In the genomic region with DNA sequence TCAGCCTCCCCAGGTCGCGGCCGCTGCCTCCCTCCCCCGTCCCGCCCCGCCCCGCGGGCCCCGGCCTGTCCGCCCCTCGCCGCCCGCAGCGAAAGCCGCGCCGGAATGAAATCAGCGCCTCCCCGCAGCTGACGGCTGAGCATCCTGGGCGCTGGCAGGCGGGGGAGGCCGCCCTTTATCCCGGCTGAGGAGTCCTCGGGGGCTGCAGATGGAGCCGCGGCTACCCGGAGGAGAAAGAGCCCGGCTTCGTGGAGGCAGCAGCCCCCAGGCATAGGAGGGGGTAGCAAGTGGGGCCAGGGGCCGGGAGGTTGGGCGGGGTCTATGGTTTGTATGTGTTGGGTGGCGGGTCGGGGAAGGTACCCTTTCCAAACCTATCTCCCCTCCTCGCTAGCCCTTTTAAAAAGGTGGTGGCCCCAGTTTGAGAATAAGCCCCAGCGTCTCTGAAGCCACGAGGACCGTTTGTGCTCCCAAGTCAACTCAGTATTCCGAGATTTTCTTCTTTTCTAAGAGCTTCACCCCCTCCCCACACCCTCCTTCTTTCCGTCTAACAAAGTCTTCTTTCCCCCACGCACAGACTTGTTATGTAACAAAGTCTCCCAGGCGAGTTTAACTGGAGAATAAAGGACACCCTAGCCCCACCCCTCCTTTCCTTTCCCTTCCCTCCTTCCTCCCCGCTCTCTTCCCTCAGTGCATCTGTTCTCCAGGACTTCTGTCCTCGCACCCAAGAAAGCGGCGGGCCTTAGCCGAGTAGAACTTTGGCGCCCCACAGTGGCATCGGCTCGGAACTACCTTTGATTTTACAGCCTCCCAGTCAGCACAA, we compare ENCODE assay signal across 8 cellular contexts. TPM values are rescaled to one million over a fixed set of nuclear protein-coding genes. Genes with fewer than 3 reads are reported as not detected.
DNase-seq lines count a peak whose midpoint lies in the region; ATAC-seq and TF ChIP-seq lines count a peak whose summit lies in the region.

No MANE protein-coding gene starts in this region.

- H3K9me3 ChIP-seq in adrenal gland (replicated peaks in 1 of 3): no peaks in the 10 kb centered on the region

- TF ChIP-seq POLR2A in NB4 (IDR thresholded peaks at IDR 0.05; ENCODE audit: extremely low read depth, insufficient read length) (no peak), adrenal gland (IDR thresholded peaks at IDR 0.05) (no peak)

- intact Hi-C loops in adrenal gland (cut with DNase I): loop anchor here (10.0 kb wide), 2 partner anchors 269 to 1351 kb away; no protein-coding TSS in a partner anchor
- intact Hi-C loops in cardiac septum (cut with DNase I): no loop called here
- intact Hi-C loops in posterior vena cava (cut with DNase I): no loop called here

- 1 to 3% (median 2%) methylated on average over 19 to 50 of the region's 50 CpGs for WGBS in adrenal gland, 4 donors

- H3K4me3 ChIP-seq in GM12865 (ENCODE audit: low read depth, low read length): no peak overlapping the region
- no peak overlapping the region for H3K4me3 ChIP-seq in NB4 (ENCODE audit: low read depth, low read length)
- H3K4me3 ChIP-seq in adrenal gland: peak overlapping the region in 1 of 4 donors; percentile 36

- H3K36me3 ChIP-seq in adrenal gland (replicated peaks in 1 of 2): no peaks in the 10 kb centered on the region

- H3K4me1 ChIP-seq in adrenal gland (replicated peaks in 1 of 2): peaks cover 4 to 25% of the 10 kb centered on the region in 2 donors

- peaks cover 75% of the 10 kb centered on the region for H3K27me3 ChIP-seq in adrenal gland

- DNase-seq in GM12865 (ENCODE audit: low read depth) (peak; percentile 75), NB4 (ENCODE audit: low read depth) (peak; percentile 75), SKM-1 (lab: John Stamatoyannopoulos, UW; ENCODE audit: unreplicated experiment) (peak; percentile 36), adrenal gland (peak; percentile 59 to 90 (median 80)), cardiac septum (ENCODE audit: low spot score) (peak; percentile 81), posterior vena cava (ENCODE audit: low spot score) (peak; percentile 92)

- ATAC-seq in HG02571 (IDR thresholded peaks at IDR 0.05; ENCODE audit: unreplicated experiment): peak; percentile 62
- no peak for ATAC-seq in HG02840 (IDR thresholded peaks at IDR 0.05; ENCODE audit: low FRiP score, unreplicated experiment)

- no peak overlapping the region for H3K27ac ChIP-seq in adrenal gland

- TF ChIP-seq CTCF in GM12865 (IDR thresholded peaks at IDR 0.05; ENCODE audit: insufficient read depth, low read depth, low read length, missing control alignments): peak; percentile 83
- TF ChIP-seq CTCF in NB4 (IDR thresholded peaks at IDR 0.05; ENCODE audit: low read depth, low read length): peak; percentile 81
- peak; percentile 73 to 91 (median 88) for TF ChIP-seq CTCF in adrenal gland (IDR thresholded peaks at IDR 0.05)

RNA-seq across cellular contexts. Expression of gene POU3F2, which starts 11.0 kb away (rescaled TPM):
- total RNA-seq in adrenal gland (under 1 TPM in 2 of 8 donors, not detected in 6; 0.07 to 0.11 TPM), cardiac septum (0.08 TPM), posterior vena cava (not detected)
- under 1 TPM in 2 of 3 donors, not detected in 1; 0.03 to 0.04 TPM for polyA plus RNA-seq in adrenal gland

Comparison
In these comparisons a context has a peak if more than half of its experiments do, and no peak if none do; other contexts are left out.
1. DNase-seq: peak in every context shown above with its lines; median percentile 92 in posterior vena cava; 81 in cardiac septum; 80 in adrenal gland; 75 in GM12865; 75 in NB4; 36 in SKM-1.
2. intact Hi-C loops: an anchor here in adrenal gland (10.0 kb wide); none called in cardiac septum and posterior vena cava.